ENCODE assay signal across 1 cellular context in the genomic region with DNA sequence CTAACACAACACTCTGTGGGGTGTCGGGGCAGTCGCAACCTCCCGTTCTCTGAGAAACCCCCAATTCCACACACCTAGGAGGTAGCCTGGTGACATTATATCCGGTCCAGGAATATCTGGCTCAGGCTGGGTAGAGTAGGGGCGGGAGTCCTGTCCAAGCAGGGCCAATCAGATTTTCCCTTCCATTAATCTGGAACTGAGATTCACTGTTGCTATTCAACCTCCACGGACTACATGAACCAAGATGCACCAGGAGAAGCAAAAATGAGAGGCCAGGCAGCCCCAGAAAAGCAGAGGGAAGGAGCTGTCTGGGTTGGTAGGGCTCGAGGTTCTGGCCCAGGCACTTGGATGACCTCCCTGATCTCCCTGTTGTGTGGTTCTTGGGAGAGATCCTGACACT.
TF ChIP-seq lines count a peak whose summit lies in the region.

No MANE protein-coding gene starts in this region.

TF ChIP-seq in GM12878, 131 proteins besides CTCF, POLR2A, EP300 and RAD21 (continued from another document):
- TF ChIP-seq, protein P1, sequence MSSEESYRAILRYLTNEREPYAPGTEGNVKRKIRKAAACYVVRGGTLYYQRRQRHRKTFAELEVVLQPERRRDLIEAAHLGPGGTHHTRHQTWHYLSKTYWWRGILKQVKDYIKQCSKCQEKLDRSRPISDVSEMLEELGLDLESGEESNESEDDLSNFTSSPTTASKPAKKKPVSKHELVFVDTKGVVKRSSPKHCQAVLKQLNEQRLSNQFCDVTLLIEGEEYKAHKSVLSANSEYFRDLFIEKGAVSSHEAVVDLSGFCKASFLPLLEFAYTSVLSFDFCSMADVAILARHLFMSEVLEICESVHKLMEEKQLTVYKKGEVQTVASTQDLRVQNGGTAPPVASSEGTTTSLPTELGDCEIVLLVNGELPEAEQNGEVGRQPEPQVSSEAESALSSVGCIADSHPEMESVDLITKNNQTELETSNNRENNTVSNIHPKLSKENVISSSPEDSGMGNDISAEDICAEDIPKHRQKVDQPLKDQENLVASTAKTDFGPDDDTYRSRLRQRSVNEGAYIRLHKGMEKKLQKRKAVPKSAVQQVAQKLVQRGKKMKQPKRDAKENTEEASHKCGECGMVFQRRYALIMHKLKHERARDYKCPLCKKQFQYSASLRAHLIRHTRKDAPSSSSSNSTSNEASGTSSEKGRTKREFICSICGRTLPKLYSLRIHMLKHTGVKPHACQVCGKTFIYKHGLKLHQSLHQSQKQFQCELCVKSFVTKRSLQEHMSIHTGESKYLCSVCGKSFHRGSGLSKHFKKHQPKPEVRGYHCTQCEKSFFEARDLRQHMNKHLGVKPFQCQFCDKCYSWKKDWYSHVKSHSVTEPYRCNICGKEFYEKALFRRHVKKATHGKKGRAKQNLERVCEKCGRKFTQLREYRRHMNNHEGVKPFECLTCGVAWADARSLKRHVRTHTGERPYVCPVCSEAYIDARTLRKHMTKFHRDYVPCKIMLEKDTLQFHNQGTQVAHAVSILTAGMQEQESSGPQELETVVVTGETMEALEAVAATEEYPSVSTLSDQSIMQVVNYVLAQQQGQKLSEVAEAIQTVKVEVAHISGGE (CRISPR knock-in tag; IDR thresholded peaks at IDR 0.05), result no peak
